23 cellular contexts compared by ENCODE assay signal in genomic region chr4:180949825-180950224, GRCh38.
"Had no signal": no experiment of that assay in that cellular context is flagged by ENCODE, and none has a peak within 500 bp of the region (broad histone marks: within the 10 kb centered on the region; RNA-seq: fewer than 3 reads in every experiment).

No MANE protein-coding gene starts in this region.

- H3K4me3 ChIP-seq: adrenal gland, cardiac muscle cell, lung, smooth muscle cell, testis, upper lobe of left lung had no signal

- ATAC-seq: activated naive CD4-positive, alpha-beta T cell treated with anti-CD3 and anti-CD28 coated beads, Interleukin-2, amount 50 U/mL, for 72 hours; natural killer cell treated with Interleukin-12 subunit alpha and Interleukin-12 subunit beta and Interleukin-15 and Interleukin-18, amount 100 ng/mL, for 72 hours; sciatic nerve had no signal

- DNase-seq: activated CD4-positive, alpha-beta T cell treated with anti-CD3 and anti-CD28 coated beads, Interleukin-2, amount 50 U/mL, for 4 hours; activated CD4-positive, CD25-positive, alpha-beta regulatory T cell treated with anti-CD3 and anti-CD28 coated beads, Interleukin-2, amount 50 U/mL, for 72 hours; activated gamma-delta T cell; adrenal gland; dermis blood vessel endothelial cell; effector memory CD4-positive, alpha-beta T cell; foreskin melanocyte; hypothalamus; islet precursor cell; stimulated activated CD4-positive, alpha-beta T cell treated with anti-CD3 and anti-CD28 coated beads, Interleukin-4, amount 100 ng/mL, for 1 hour; T1000; testis; upper lobe of left lung had no signal

- H3K27me3 ChIP-seq: adrenal gland, cardiac muscle cell, testis, upper lobe of left lung had no signal

- H3K4me1 ChIP-seq: parathyroid adenoma, testis, upper lobe of left lung had no signal

- FAIRE-seq: astrocyte, endothelial cell of umbilical vein had no signal

- H3K27ac ChIP-seq: adrenal gland, cardiac muscle cell, parathyroid adenoma, testis, upper lobe of left lung, VCaP had no signal

- H3K9me3 ChIP-seq: adrenal gland, testis, upper lobe of left lung had no signal

- H3K36me3 ChIP-seq: adrenal gland, cardiac muscle cell, upper lobe of left lung had no signal
